In the genomic region with DNA sequence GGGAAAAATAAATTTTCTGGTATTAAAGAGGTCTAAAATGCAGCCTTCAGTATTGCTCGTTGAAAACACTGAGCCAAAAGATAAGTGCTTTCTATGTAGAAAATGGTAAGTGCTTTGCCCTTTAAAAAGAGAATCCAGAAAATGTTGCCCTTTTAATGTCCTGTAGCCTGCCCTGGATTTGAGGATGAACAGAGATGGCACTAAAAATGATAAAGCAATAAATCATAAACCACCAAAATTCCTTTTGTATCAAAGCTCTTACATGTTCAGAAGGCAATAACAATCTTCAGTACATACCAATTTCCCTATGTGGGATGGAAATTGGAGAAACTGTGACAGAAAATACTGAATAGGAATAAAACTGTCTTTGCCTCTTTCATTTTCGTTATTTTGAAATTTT, we compare ENCODE assay signal across 25 cellular contexts.
"Had no signal": no experiment of that assay in that cellular context is flagged by ENCODE, and none has a peak within 500 bp of the region (broad histone marks: within the 10 kb centered on the region; RNA-seq: fewer than 3 reads in every experiment).

No MANE protein-coding gene starts in this region.

- H3K9me3 ChIP-seq: left ventricle myocardium inferior, pancreas, prostate gland, sigmoid colon, tibial nerve, uterus had no signal

- FAIRE-seq: pancreas, small intestine had no signal

- DNase-seq: islet precursor cell; left ventricle myocardium inferior; mesendoderm; naive B cell; nucleus accumbens; pancreas; posterior cingulate gyrus; retina; right cardiac atrium; sigmoid colon; small intestine; stimulated activated CD4-positive, alpha-beta T cell treated with anti-CD3 and anti-CD28 coated beads, Interleukin-1b, Interleukin-23, amount 100 ng/mL, for 48 hours; stimulated activated CD4-positive, alpha-beta T cell treated with anti-CD3 and anti-CD28 coated beads, Interleukin-2, amount 100 ng/mL, for 48 hours; stimulated activated CD4-positive, alpha-beta T cell treated with anti-CD3 and anti-CD28 coated beads, Interleukin-4, amount 100 ng/mL, for 4 hours; stimulated activated CD8-positive, alpha-beta memory T cell treated with anti-CD3 and anti-CD28 coated beads, Interleukin-4, amount 100 ng/mL, for 48 hours; stimulated activated naive CD4-positive, alpha-beta T cell treated with Interleukin-2 at 50 U/mL for 16 hours; stimulated activated naive CD8-positive, alpha-beta T cell treated with anti-CD3 and anti-CD28 coated beads, Interleukin-15, amount 100 ng/mL, for 72 hours; substantia nigra; uterus had no signal

- H3K4me2 ChIP-seq: hepatocyte had no signal

- H3K27ac ChIP-seq: hepatocyte, left ventricle myocardium inferior, pancreas, prostate gland, sigmoid colon, tibial nerve, uterus had no signal

- H3K27me3 ChIP-seq: hepatocyte, pancreas, sigmoid colon, tibial nerve, uterus had no signal

- H3K4me3 ChIP-seq: hepatocyte, left ventricle myocardium inferior, lung, pancreas, prostate gland, sigmoid colon, tibial nerve, uterus had no signal

- H3K79me2 ChIP-seq: hepatocyte had no signal

- H3K4me1 ChIP-seq: left ventricle myocardium inferior, pancreas, prostate gland, tibial nerve, uterus had no signal

- H3K36me3 ChIP-seq: left ventricle myocardium inferior, pancreas, prostate gland, sigmoid colon, tibial nerve, uterus had no signal

- ATAC-seq: natural killer cell treated with Interleukin-12 subunit alpha and Interleukin-12 subunit beta and Interleukin-15 and Interleukin-18, amount 100 ng/mL, for 72 hours; pancreas; right cardiac atrium; stimulated activated memory B cell treated with anti-CD40 and anti-IgM and Interleukin-4, amounts not matched to agents 10 μg/mL and 1 μg/mL and 100 μg/mL, for 72 hours; stimulated activated naive CD8-positive, alpha-beta T cell treated with anti-CD3 and anti-CD28 coated beads, Interleukin-15, amount 100 ng/mL, for 72 hours had no signal

- H2AFZ ChIP-seq: hepatocyte had no signal
